In genomic region chr10:117216028-117216427, GRCh38 we compare ENCODE assay signal across 1 cellular context.
TF ChIP-seq lines count a peak whose summit lies in the region.

No MANE protein-coding gene starts in this region.

TF ChIP-seq in HepG2, 621 proteins besides CTCF, POLR2A, EP300 and RAD21:
- TF ChIP-seq REL (CRISPR knock-in tag; conservative IDR thresholded peaks at IDR 0.05) (0 out of 2 replicates have a peak, but pooled peaks have one; percentile 8), KAT2B (IDR thresholded peaks at IDR 0.05; ENCODE audit: borderline replicate concordance, low read depth, low read length) (no peak)
